Comparison of ENCODE assay signal across 1 cellular context in the genomic region with DNA sequence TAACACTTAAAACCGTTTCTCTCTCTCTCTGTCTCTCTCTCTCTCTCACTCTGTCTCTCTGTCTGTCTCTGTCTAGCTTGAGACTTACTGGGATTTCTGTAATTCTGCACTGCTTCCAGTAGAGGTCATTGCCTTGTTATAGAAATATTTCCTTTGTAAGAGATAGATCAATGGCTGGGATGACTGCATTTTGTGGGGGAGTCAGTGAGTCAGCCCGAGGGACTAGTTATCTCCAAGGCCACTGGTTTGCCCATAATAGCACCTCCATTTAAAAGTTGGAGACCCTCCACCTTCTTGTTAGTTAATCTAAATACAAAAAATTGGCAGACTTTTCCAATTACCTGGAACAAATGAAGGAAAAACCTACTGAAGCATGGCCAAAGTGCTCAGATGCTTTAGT.
A peak's percentile ranks its signal among the peaks of the same experiment; 100 is the strongest.
TF ChIP-seq lines count a peak whose summit lies in the region.

No MANE protein-coding gene starts in this region.

TF ChIP-seq in H1, 55 proteins besides CTCF, POLR2A, EP300 and RAD21:
- TF ChIP-seq, protein P1, sequence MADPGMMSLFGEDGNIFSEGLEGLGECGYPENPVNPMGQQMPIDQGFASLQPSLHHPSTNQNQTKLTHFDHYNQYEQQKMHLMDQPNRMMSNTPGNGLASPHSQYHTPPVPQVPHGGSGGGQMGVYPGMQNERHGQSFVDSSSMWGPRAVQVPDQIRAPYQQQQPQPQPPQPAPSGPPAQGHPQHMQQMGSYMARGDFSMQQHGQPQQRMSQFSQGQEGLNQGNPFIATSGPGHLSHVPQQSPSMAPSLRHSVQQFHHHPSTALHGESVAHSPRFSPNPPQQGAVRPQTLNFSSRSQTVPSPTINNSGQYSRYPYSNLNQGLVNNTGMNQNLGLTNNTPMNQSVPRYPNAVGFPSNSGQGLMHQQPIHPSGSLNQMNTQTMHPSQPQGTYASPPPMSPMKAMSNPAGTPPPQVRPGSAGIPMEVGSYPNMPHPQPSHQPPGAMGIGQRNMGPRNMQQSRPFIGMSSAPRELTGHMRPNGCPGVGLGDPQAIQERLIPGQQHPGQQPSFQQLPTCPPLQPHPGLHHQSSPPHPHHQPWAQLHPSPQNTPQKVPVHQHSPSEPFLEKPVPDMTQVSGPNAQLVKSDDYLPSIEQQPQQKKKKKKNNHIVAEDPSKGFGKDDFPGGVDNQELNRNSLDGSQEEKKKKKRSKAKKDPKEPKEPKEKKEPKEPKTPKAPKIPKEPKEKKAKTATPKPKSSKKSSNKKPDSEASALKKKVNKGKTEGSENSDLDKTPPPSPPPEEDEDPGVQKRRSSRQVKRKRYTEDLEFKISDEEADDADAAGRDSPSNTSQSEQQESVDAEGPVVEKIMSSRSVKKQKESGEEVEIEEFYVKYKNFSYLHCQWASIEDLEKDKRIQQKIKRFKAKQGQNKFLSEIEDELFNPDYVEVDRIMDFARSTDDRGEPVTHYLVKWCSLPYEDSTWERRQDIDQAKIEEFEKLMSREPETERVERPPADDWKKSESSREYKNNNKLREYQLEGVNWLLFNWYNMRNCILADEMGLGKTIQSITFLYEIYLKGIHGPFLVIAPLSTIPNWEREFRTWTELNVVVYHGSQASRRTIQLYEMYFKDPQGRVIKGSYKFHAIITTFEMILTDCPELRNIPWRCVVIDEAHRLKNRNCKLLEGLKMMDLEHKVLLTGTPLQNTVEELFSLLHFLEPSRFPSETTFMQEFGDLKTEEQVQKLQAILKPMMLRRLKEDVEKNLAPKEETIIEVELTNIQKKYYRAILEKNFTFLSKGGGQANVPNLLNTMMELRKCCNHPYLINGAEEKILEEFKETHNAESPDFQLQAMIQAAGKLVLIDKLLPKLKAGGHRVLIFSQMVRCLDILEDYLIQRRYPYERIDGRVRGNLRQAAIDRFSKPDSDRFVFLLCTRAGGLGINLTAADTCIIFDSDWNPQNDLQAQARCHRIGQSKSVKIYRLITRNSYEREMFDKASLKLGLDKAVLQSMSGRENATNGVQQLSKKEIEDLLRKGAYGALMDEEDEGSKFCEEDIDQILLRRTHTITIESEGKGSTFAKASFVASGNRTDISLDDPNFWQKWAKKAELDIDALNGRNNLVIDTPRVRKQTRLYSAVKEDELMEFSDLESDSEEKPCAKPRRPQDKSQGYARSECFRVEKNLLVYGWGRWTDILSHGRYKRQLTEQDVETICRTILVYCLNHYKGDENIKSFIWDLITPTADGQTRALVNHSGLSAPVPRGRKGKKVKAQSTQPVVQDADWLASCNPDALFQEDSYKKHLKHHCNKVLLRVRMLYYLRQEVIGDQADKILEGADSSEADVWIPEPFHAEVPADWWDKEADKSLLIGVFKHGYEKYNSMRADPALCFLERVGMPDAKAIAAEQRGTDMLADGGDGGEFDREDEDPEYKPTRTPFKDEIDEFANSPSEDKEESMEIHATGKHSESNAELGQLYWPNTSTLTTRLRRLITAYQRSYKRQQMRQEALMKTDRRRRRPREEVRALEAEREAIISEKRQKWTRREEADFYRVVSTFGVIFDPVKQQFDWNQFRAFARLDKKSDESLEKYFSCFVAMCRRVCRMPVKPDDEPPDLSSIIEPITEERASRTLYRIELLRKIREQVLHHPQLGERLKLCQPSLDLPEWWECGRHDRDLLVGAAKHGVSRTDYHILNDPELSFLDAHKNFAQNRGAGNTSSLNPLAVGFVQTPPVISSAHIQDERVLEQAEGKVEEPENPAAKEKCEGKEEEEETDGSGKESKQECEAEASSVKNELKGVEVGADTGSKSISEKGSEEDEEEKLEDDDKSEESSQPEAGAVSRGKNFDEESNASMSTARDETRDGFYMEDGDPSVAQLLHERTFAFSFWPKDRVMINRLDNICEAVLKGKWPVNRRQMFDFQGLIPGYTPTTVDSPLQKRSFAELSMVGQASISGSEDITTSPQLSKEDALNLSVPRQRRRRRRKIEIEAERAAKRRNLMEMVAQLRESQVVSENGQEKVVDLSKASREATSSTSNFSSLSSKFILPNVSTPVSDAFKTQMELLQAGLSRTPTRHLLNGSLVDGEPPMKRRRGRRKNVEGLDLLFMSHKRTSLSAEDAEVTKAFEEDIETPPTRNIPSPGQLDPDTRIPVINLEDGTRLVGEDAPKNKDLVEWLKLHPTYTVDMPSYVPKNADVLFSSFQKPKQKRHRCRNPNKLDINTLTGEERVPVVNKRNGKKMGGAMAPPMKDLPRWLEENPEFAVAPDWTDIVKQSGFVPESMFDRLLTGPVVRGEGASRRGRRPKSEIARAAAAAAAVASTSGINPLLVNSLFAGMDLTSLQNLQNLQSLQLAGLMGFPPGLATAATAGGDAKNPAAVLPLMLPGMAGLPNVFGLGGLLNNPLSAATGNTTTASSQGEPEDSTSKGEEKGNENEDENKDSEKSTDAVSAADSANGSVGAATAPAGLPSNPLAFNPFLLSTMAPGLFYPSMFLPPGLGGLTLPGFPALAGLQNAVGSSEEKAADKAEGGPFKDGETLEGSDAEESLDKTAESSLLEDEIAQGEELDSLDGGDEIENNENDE (IDR thresholded peaks at IDR 0.05; ENCODE audit: insufficient replicate concordance, low read length) = no peak
- TF ChIP-seq SRF (IDR thresholded peaks at IDR 0.05; ENCODE audit: low read depth, low read length) (no peak), TAF1 (IDR thresholded peaks at IDR 0.05; ENCODE audit: low read depth, low read length) (no peak), JUND (IDR thresholded peaks at IDR 0.05; ENCODE audit: low read length) (0 out of 2 replicates have a peak, but pooled peaks have one; percentile 15)
- TF ChIP-seq, protein P2, sequence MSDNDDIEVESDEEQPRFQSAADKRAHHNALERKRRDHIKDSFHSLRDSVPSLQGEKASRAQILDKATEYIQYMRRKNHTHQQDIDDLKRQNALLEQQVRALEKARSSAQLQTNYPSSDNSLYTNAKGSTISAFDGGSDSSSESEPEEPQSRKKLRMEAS (IDR thresholded peaks at IDR 0.05) = no peak
- TF ChIP-seq, protein P3, sequence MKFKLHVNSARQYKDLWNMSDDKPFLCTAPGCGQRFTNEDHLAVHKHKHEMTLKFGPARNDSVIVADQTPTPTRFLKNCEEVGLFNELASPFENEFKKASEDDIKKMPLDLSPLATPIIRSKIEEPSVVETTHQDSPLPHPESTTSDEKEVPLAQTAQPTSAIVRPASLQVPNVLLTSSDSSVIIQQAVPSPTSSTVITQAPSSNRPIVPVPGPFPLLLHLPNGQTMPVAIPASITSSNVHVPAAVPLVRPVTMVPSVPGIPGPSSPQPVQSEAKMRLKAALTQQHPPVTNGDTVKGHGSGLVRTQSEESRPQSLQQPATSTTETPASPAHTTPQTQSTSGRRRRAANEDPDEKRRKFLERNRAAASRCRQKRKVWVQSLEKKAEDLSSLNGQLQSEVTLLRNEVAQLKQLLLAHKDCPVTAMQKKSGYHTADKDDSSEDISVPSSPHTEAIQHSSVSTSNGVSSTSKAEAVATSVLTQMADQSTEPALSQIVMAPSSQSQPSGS (IDR thresholded peaks at IDR 0.05; ENCODE audit: low read length) = no peak
